21 cellular contexts compared by ENCODE assay signal in genomic region chr10:124281666-124282065, GRCh38.
"Had no signal": no experiment of that assay in that cellular context is flagged by ENCODE, and none has a peak within 500 bp of the region (broad histone marks: within the 10 kb centered on the region; RNA-seq: fewer than 3 reads in every experiment).

No MANE protein-coding gene starts in this region.

- H3K36me3 ChIP-seq: lower lobe of right lung, neutrophil, prostate gland, right atrium auricular region, tibial artery had no signal

- H3K27ac ChIP-seq: dorsolateral prefrontal cortex, lower lobe of right lung, neutrophil, parathyroid adenoma, prostate gland, right atrium auricular region, testis, tibial artery had no signal

- H3K36me3 Mint-ChIP-seq: naive thymus-derived CD8-positive, alpha-beta T cell; stimulated activated memory B cell treated with anti-CD40 and anti-IgM and Interleukin-4, amounts not matched to agents 10 μg/mL and 1 μg/mL and 100 μg/mL, for 72 hours; type B pancreatic cell had no signal

- FAIRE-seq: frontal cortex, keratinocyte, urothelium cell line had no signal

- H3K9me3 Mint-ChIP-seq: type B pancreatic cell had no signal

- DNase-seq: cortex of kidney; effector CD4-positive, alpha-beta T cell; left ventricle myocardium superior; lower lobe of right lung; stimulated activated CD4-positive, alpha-beta T cell treated with anti-CD3 and anti-CD28 coated beads, Interleukin-4, amount 100 ng/mL, for 4 hours; stimulated activated naive CD8-positive, alpha-beta T cell treated with anti-CD3 and anti-CD28 coated beads, Interleukin-15, Interleukin-2, amounts not matched to agents 100 U/mL and 50 U/mL, for 24 hours; substantia nigra; testis; tibial artery had no signal

- H3K4me3 ChIP-seq: dorsolateral prefrontal cortex, lower lobe of right lung, prostate gland, right atrium auricular region, testis, tibial artery had no signal

- H3K4me3 Mint-ChIP-seq: naive thymus-derived CD8-positive, alpha-beta T cell; stimulated activated memory B cell treated with anti-CD40 and anti-IgM and Interleukin-4, amounts not matched to agents 10 μg/mL and 1 μg/mL and 100 μg/mL, for 72 hours; type B pancreatic cell had no signal

- H3K27ac Mint-ChIP-seq: naive thymus-derived CD8-positive, alpha-beta T cell; stimulated activated memory B cell treated with anti-CD40 and anti-IgM and Interleukin-4, amounts not matched to agents 10 μg/mL and 1 μg/mL and 100 μg/mL, for 72 hours; type B pancreatic cell had no signal

- H3K9me3 ChIP-seq: lower lobe of right lung, neutrophil, prostate gland, right atrium auricular region, testis, tibial artery had no signal

- H3K27me3 Mint-ChIP-seq: type B pancreatic cell had no signal

- H3K4me1 ChIP-seq: parathyroid adenoma, prostate gland, right atrium auricular region, testis had no signal

- ATAC-seq: left ventricle myocardium superior; lower lobe of right lung; naive thymus-derived CD8-positive, alpha-beta T cell; sciatic nerve; stimulated activated memory B cell treated with anti-CD40 and anti-IgM and Interleukin-4, amounts not matched to agents 10 μg/mL and 1 μg/mL and 100 μg/mL, for 72 hours; stimulated activated naive CD8-positive, alpha-beta T cell treated with anti-CD3 and anti-CD28 coated beads, Interleukin-15, Interleukin-2, amounts not matched to agents 100 U/mL and 50 U/mL, for 24 hours had no signal

- H3K27me3 ChIP-seq: neutrophil, right atrium auricular region, testis, tibial artery had no signal
